In the genomic region with DNA sequence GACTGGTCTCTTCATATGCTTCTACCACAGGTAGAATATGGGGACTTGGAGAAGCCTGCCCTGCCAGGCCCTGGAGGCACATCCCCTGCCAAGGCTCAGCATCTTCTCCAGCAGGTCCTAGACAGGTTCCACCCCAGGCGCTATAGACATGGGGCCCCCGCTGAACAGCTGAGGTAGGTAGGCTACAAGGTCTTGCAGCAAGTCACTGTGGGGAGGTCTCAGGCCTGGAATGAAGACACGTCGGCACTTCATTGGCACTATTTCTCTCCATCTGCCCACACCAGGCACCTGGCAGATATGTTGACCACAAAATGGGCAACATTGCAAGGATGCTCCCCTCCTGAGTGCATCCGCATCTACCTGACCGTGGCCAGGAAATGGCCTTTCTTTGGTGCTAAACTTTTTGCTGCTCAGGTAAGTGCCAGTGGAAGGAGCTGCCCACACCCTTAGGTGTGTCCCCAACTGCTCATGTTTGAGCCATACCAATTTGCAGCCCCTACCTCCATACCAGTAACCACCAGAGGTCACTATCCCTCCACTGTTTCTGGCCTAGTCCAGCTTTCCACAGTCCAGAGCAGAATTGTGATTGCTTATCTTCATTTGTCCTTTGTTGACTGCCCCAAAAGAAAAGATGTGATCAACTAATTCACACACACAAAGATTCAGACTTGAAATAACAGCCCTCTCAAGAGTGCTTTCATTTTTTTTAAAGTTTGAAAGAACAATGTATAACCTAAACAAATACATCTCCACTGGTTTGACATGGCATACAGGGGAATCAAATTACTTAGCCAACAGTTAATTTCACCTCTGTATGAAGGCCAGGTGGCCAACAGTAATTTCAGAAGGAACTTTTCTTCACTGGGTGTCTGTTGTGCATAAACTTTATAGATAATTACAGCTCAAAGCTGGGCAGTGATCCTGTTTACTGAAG, we compare ENCODE assay signal across 8 cellular contexts. TPM values are rescaled to one million over a fixed set of nuclear protein-coding genes. Genes with fewer than 3 reads are reported as not detected.
DNase-seq lines count a peak whose midpoint lies in the region; ATAC-seq lines count a peak whose summit lies in the region.

No MANE protein-coding gene starts in this region.

- WGBS in trophoblast cell (ENCODE audit: extremely low coverage, insufficient coverage, insufficient read length) = no CpG with 5 or more reads among the region's 6 CpGs

- H3K27me3 ChIP-seq in trophoblast cell (ENCODE audit: insufficient read depth, low read length) = no peaks in the 10 kb centered on the region

- no peak overlapping the region for H4K12ac ChIP-seq in trophoblast cell (ENCODE audit: low read depth, low read length)

- ATAC-seq in GM18498 (IDR thresholded peaks at IDR 0.05; ENCODE audit: unreplicated experiment) (peak; percentile 72), HG03045 (IDR thresholded peaks at IDR 0.05; ENCODE audit: unreplicated experiment) (no peak), GM21515 (IDR thresholded peaks at IDR 0.05; ENCODE audit: unreplicated experiment) (no peak)

- H3K4me3 ChIP-seq in trophoblast cell (ENCODE audit: low read depth, low read length) = no peak overlapping the region

- no peak overlapping the region for H2AFZ ChIP-seq in trophoblast cell (ENCODE audit: insufficient read depth, low read length, poor library complexity)

- H3K23ac ChIP-seq in trophoblast cell (ENCODE audit: low read length) = no peak overlapping the region

- no peak overlapping the region for H2BK12ac ChIP-seq in trophoblast cell (ENCODE audit: low read length)

- H3K36me3 ChIP-seq in trophoblast cell (ENCODE audit: control insufficient read depth in 1 of 2, insufficient read depth in 2 of 2, low read length in 2 of 2) = peaks cover 4 to 12% of the 10 kb centered on the region in 2 experiments

- H3K9me3 ChIP-seq in trophoblast cell (ENCODE audit: insufficient read depth, low read depth, low read length) = peaks cover 2% of the 10 kb centered on the region

- H2BK120ac ChIP-seq in trophoblast cell (ENCODE audit: insufficient read depth, low read length, poor library complexity) = no peak overlapping the region

- H3K4ac ChIP-seq in trophoblast cell (ENCODE audit: low read depth, low read length) = no peak overlapping the region

- H3K9ac ChIP-seq in trophoblast cell (ENCODE audit: low read length) = no peak overlapping the region

- DNase-seq in COLO829 (ENCODE audit: low spot score) (peak; percentile 51), NCI-H1092 (lab: John Stamatoyannopoulos, UW) (peak; percentile 56), foreskin melanocyte (peak; percentile 30), trophoblast cell (peak; percentile 35 to 77)
- DNase-seq in activated CD4-positive, alpha-beta T cell treated with anti-CD3 and anti-CD28 coated beads, Interleukin-2, amount 50 U/mL, for 48 hours = peak; percentile 25 to 32

- no peak overlapping the region for H4K8ac ChIP-seq in trophoblast cell (ENCODE audit: low read depth, low read length)

- H3K4me1 ChIP-seq in trophoblast cell (ENCODE audit: control insufficient read depth in 1 of 2, insufficient read depth in 2 of 2, low read length in 2 of 2) = peaks cover 0 to 3% of the 10 kb centered on the region in 2 experiments

- no peak overlapping the region for H2AK5ac ChIP-seq in trophoblast cell (ENCODE audit: low read length)

- no peak overlapping the region for H2BK5ac ChIP-seq in trophoblast cell (ENCODE audit: low read depth, low read length, poor library complexity)

- no peak overlapping the region for H4K91ac ChIP-seq in trophoblast cell (ENCODE audit: low read depth, low read length)

- no peak overlapping the region for H3K14ac ChIP-seq in trophoblast cell (ENCODE audit: low read length)

- no peaks in the 10 kb centered on the region for H3K79me1 ChIP-seq in trophoblast cell (ENCODE audit: low read length)

- H3K79me2 ChIP-seq in trophoblast cell (ENCODE audit: control insufficient read depth, insufficient read depth, low read length, poor library complexity) = peaks cover 1% of the 10 kb centered on the region

- H3K18ac ChIP-seq in trophoblast cell (ENCODE audit: low read length) = no peak overlapping the region

- no peak overlapping the region for H3K4me2 ChIP-seq in trophoblast cell (ENCODE audit: low read length)

- H3K27ac ChIP-seq in trophoblast cell (ENCODE audit: low read depth, low read length) = no peak overlapping the region

RNA-seq across cellular contexts. Expression of gene PIGH, which starts 16.1 kb away (rescaled TPM):
- polyA plus RNA-seq in trophoblast cell (2013) = 12.0 and 12.8 TPM in 2 replicates

RNA-seq across cellular contexts. Expression of gene ARG2, which starts 35.7 kb away (rescaled TPM):
- polyA plus RNA-seq in trophoblast cell (2013) = 23.7 and 24.7 TPM in 2 replicates

RNA-seq across cellular contexts. Expression of gene PLEKHH1, which starts 50.9 kb away (rescaled TPM):
- polyA plus RNA-seq in trophoblast cell (2013) = 5.5 and 5.9 TPM in 2 replicates
